Comparison of ENCODE assay signal across 24 cellular contexts in genomic region chr4:95093936-95094929, GRCh38.
"Had no signal": no experiment of that assay in that cellular context is flagged by ENCODE, and none has a peak within 500 bp of the region (broad histone marks: within the 10 kb centered on the region; RNA-seq: fewer than 3 reads in every experiment).

No MANE protein-coding gene starts in this region.

- H3K4me3 Mint-ChIP-seq: activated B cell treated with CpG ODN at 0.5 μM for 24 hours; activated CD8-positive, alpha-beta T cell treated with anti-CD3 and anti-CD28 coated beads, Interleukin-2, amount 10 ng/mL, durations not matched to agents 7 days and 5 days; activated naive CD4-positive, alpha-beta T cell treated with anti-CD3 and anti-CD28 coated beads, Interleukin-2, amount 50 U/mL, for 24 hours; central memory CD8-positive, alpha-beta T cell; memory B cell; natural killer cell; T-helper 1 cell treated with Interleukin-12 subunit alpha and Interleukin-12 subunit beta and Interleukin-4 antibody, amounts not matched to agents 30 μg/mL and 1 μg/mL, for 36 hours had no signal

- H3K27me3 Mint-ChIP-seq: activated B cell treated with CpG ODN at 0.5 μM for 24 hours; central memory CD8-positive, alpha-beta T cell; memory B cell had no signal

- H3K4me3 ChIP-seq: adrenal gland, body of pancreas, coronary artery, left ventricle myocardium inferior, upper lobe of left lung had no signal

- H3K9me3 ChIP-seq: adrenal gland, body of pancreas, left ventricle myocardium inferior, upper lobe of left lung had no signal

- H3K27me3 ChIP-seq: adrenal gland, body of pancreas, upper lobe of left lung had no signal

- DNase-seq: activated B cell treated with CpG ODN at 0.5 μM for 24 hours; activated CD4-positive, alpha-beta T cell treated with anti-CD3 and anti-CD28 coated beads for 48 hours; activated CD8-positive, alpha-beta memory T cell treated with anti-CD3 and anti-CD28 coated beads, Interleukin-2, amount 50 U/mL, for 4 hours; activated CD8-positive, alpha-beta T cell treated with anti-CD3 and anti-CD28 coated beads, Interleukin-2, amount 10 ng/mL, durations not matched to agents 7 days and 5 days; activated effector memory CD4-positive, alpha-beta T cell treated with anti-CD3 and anti-CD28 coated beads, Interleukin-2, amount 50 U/mL, for 16 hours; activated T-cell treated with anti-CD3 and anti-CD28 coated beads, Interleukin-2, amount 50 U/mL, for 48 hours; adrenal gland; body of pancreas; effector CD4-positive, alpha-beta T cell; foreskin fibroblast; left ventricle myocardium inferior; natural killer cell; posterior cingulate gyrus; right cardiac atrium; small intestine; stimulated activated CD4-positive, alpha-beta T cell treated with anti-CD3 and anti-CD28 coated beads, Interleukin-4, amount 100 ng/mL, for 4 hours; stimulated activated CD8-positive, alpha-beta memory T cell treated with anti-CD3 and anti-CD28 coated beads, Interleukin-4, amount 100 ng/mL, for 48 hours; stimulated activated naive CD8-positive, alpha-beta T cell treated with anti-CD3 and anti-CD28 coated beads, Interleukin-15, Interleukin-2, amounts not matched to agents 100 U/mL and 50 U/mL, for 24 hours; upper lobe of left lung had no signal

- H3K27ac Mint-ChIP-seq: activated B cell treated with CpG ODN at 0.5 μM for 24 hours; activated CD8-positive, alpha-beta T cell treated with anti-CD3 and anti-CD28 coated beads, Interleukin-2, amount 10 ng/mL, durations not matched to agents 7 days and 5 days; activated naive CD4-positive, alpha-beta T cell treated with anti-CD3 and anti-CD28 coated beads, Interleukin-2, amount 50 U/mL, for 24 hours; memory B cell; natural killer cell; T-helper 1 cell treated with Interleukin-12 subunit alpha and Interleukin-12 subunit beta and Interleukin-4 antibody, amounts not matched to agents 30 μg/mL and 1 μg/mL, for 36 hours had no signal

- H3K36me3 Mint-ChIP-seq: activated naive CD4-positive, alpha-beta T cell treated with anti-CD3 and anti-CD28 coated beads, Interleukin-2, amount 50 U/mL, for 24 hours; memory B cell; natural killer cell had no signal

- H3K36me3 ChIP-seq: adrenal gland, left ventricle myocardium inferior, upper lobe of left lung had no signal

- H3K4me1 Mint-ChIP-seq: activated B cell treated with CpG ODN at 0.5 μM for 24 hours; activated naive CD4-positive, alpha-beta T cell treated with anti-CD3 and anti-CD28 coated beads, Interleukin-2, amount 50 U/mL, for 24 hours; central memory CD8-positive, alpha-beta T cell; memory B cell; natural killer cell had no signal

- H3K9me3 Mint-ChIP-seq: activated B cell treated with CpG ODN at 0.5 μM for 24 hours; activated naive CD4-positive, alpha-beta T cell treated with anti-CD3 and anti-CD28 coated beads, Interleukin-2, amount 50 U/mL, for 24 hours; central memory CD8-positive, alpha-beta T cell; memory B cell; natural killer cell; T-helper 1 cell treated with Interleukin-12 subunit alpha and Interleukin-12 subunit beta and Interleukin-4 antibody, amounts not matched to agents 30 μg/mL and 1 μg/mL, for 36 hours had no signal

- H3K27ac ChIP-seq: adrenal gland, body of pancreas, coronary artery, left ventricle myocardium inferior, upper lobe of left lung had no signal

- H3K4me1 ChIP-seq: adrenal gland, body of pancreas, upper lobe of left lung had no signal
